1 cellular context compared by ENCODE assay signal in the genomic region with DNA sequence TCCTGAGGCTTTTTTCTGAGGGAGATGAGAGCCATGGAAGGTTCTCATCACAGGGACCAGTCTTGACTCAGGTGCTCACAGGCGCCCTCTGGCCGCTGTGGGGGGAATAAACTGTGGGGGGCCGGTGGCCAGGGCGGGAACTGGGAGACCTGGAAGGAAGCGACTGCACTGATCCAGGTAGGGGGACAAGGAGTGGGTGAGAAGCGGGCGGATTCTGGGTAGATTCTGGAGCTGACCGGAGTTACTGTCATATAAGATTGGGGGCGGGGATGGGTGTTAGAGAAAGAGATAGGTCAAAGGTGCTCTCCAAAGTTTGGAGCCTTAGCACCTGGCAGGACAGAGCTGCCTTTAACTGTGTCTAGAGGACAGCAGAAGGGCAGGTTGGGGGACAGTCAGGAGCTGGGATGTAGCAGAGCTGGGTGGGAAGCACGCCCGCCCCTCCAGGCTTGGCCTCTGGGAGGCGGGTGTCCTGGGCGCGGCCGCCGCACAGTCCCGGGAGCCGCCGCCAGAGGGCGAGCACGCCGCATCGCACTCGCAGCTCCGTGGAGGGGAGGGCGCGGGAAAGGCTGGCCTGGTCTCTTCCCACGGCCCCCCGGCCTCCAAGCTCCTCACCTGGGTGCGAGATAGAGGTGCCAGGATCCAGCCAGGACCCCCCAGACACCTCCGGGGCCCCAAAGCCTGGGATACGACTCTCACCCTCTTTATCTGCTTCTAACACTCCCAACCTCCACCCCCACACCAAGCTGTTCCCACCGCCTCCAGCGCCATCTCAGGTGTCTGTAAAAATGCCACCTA.
TF ChIP-seq lines count a peak whose summit lies in the region.

No MANE protein-coding gene starts in this region.

TF ChIP-seq in GM23338, 12 proteins besides CTCF, POLR2A, EP300 and RAD21 (continued from another document):
- TF ChIP-seq, protein P1, sequence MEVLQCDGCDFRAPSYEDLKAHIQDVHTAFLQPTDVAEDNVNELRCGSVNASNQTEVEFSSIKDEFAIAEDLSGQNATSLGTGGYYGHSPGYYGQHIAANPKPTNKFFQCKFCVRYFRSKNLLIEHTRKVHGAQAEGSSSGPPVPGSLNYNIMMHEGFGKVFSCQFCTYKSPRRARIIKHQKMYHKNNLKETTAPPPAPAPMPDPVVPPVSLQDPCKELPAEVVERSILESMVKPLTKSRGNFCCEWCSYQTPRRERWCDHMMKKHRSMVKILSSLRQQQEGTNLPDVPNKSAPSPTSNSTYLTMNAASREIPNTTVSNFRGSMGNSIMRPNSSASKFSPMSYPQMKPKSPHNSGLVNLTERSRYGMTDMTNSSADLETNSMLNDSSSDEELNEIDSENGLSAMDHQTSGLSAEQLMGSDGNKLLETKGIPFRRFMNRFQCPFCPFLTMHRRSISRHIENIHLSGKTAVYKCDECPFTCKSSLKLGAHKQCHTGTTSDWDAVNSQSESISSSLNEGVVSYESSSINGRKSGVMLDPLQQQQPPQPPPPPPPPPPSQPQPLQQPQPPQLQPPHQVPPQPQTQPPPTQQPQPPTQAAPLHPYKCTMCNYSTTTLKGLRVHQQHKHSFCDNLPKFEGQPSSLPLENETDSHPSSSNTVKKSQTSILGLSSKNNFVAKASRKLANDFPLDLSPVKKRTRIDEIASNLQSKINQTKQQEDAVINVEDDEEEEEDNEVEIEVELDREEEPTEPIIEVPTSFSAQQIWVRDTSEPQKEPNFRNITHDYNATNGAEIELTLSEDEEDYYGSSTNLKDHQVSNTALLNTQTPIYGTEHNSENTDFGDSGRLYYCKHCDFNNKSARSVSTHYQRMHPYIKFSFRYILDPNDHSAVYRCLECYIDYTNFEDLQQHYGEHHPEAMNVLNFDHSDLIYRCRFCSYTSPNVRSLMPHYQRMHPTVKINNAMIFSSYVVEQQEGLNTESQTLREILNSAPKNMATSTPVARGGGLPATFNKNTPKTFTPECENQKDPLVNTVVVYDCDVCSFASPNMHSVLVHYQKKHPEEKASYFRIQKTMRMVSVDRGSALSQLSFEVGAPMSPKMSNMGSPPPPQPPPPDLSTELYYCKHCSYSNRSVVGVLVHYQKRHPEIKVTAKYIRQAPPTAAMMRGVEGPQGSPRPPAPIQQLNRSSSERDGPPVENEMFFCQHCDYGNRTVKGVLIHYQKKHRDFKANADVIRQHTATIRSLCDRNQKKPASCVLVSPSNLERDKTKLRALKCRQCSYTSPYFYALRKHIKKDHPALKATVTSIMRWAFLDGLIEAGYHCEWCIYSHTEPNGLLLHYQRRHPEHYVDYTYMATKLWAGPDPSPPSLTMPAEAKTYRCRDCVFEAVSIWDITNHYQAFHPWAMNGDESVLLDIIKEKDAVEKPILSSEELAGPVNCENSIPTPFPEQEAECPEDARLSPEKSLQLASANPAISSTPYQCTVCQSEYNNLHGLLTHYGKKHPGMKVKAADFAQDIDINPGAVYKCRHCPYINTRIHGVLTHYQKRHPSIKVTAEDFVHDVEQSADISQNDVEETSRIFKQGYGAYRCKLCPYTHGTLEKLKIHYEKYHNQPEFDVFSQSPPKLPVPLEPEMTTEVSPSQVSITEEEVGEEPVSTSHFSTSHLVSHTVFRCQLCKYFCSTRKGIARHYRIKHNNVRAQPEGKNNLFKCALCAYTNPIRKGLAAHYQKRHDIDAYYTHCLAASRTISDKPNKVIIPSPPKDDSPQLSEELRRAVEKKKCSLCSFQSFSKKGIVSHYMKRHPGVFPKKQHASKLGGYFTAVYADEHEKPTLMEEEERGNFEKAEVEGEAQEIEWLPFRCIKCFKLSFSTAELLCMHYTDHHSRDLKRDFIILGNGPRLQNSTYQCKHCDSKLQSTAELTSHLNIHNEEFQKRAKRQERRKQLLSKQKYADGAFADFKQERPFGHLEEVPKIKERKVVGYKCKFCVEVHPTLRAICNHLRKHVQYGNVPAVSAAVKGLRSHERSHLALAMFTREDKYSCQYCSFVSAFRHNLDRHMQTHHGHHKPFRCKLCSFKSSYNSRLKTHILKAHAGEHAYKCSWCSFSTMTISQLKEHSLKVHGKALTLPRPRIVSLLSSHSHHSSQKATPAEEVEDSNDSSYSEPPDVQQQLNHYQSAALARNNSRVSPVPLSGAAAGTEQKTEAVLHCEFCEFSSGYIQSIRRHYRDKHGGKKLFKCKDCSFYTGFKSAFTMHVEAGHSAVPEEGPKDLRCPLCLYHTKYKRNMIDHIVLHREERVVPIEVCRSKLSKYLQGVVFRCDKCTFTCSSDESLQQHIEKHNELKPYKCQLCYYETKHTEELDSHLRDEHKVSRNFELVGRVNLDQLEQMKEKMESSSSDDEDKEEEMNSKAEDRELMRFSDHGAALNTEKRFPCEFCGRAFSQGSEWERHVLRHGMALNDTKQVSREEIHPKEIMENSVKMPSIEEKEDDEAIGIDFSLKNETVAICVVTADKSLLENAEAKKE (CRISPR knock-in tag; IDR thresholded peaks at IDR 0.05), result peak; percentile 41; the same call in 1 of the 2 replicates
- 0 out of 2 replicates have a peak, but pooled peaks have one; percentile 5 for TF ChIP-seq CREB1 (CRISPR knock-in tag; IDR thresholded peaks at IDR 0.05; ENCODE audit: low read depth)
